In genomic region chr2:209431701-209432100, GRCh38 we compare ENCODE assay signal across 1 cellular context.
TF ChIP-seq lines count a peak whose summit lies in the region.

No MANE protein-coding gene starts in this region.

TF ChIP-seq in WTC11, 78 proteins besides CTCF, POLR2A, EP300 and RAD21 (continued from another document):
- TF ChIP-seq, protein P1, sequence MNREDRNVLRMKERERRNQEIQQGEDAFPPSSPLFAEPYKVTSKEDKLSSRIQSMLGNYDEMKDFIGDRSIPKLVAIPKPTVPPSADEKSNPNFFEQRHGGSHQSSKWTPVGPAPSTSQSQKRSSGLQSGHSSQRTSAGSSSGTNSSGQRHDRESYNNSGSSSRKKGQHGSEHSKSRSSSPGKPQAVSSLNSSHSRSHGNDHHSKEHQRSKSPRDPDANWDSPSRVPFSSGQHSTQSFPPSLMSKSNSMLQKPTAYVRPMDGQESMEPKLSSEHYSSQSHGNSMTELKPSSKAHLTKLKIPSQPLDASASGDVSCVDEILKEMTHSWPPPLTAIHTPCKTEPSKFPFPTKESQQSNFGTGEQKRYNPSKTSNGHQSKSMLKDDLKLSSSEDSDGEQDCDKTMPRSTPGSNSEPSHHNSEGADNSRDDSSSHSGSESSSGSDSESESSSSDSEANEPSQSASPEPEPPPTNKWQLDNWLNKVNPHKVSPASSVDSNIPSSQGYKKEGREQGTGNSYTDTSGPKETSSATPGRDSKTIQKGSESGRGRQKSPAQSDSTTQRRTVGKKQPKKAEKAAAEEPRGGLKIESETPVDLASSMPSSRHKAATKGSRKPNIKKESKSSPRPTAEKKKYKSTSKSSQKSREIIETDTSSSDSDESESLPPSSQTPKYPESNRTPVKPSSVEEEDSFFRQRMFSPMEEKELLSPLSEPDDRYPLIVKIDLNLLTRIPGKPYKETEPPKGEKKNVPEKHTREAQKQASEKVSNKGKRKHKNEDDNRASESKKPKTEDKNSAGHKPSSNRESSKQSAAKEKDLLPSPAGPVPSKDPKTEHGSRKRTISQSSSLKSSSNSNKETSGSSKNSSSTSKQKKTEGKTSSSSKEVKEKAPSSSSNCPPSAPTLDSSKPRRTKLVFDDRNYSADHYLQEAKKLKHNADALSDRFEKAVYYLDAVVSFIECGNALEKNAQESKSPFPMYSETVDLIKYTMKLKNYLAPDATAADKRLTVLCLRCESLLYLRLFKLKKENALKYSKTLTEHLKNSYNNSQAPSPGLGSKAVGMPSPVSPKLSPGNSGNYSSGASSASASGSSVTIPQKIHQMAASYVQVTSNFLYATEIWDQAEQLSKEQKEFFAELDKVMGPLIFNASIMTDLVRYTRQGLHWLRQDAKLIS (CRISPR knock-in tag; IDR thresholded peaks at IDR 0.05; ENCODE audit: borderline replicate concordance) = no peak
- TF ChIP-seq MYBL2 (CRISPR knock-in tag; IDR thresholded peaks at IDR 0.05) (no peak), STAT6 (CRISPR knock-in tag; conservative IDR thresholded peaks at IDR 0.05; ENCODE audit: low read depth) (no peak), ZNF512 (CRISPR knock-in tag; IDR thresholded peaks at IDR 0.05; ENCODE audit: borderline replicate concordance) (no peak), SP1 (CRISPR knock-in tag; conservative IDR thresholded peaks at IDR 0.05) (no peak)
